In the genomic region with DNA sequence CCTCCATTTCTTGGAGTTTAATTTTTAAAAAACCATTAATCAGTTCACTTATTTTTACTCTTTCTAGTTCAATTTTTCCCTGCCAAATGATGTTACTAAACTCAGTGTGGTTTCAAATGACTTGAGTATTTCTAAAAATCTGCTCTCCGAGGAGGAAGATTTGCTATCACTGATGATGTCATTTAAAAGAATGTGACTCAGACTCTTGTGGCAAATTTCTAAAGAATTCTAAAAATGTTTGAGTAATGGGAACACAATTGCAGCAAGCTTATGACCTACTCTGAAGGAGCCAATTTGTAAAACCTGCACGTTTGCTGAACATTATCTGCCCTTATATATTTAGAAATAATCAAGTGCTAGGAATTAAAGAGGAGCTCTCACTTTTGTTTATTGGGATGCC, we compare ENCODE assay signal across 1 cellular context.
A peak's percentile ranks its signal among the peaks of the same experiment; 100 is the strongest.
TF ChIP-seq lines count a peak whose summit lies in the region.

No MANE protein-coding gene starts in this region.

TF ChIP-seq in HEK293, 187 proteins besides CTCF, POLR2A, EP300 and RAD21 (continued from another document and continues in another):
- TF ChIP-seq ZNF621 (tag by site-specific recombination; IDR thresholded peaks at IDR 0.05) (no peak), ZNF214 (tag by site-specific recombination; IDR thresholded peaks at IDR 0.05; ENCODE audit: borderline replicate concordance) (no peak), KLF16 (tag by site-specific recombination; IDR thresholded peaks at IDR 0.05) (no peak), ZBTB17 (tag by site-specific recombination; IDR thresholded peaks at IDR 0.05) (no peak), ZNF350 (tag by site-specific recombination; IDR thresholded peaks at IDR 0.05) (no peak), ZNF24 (tag by site-specific recombination; IDR thresholded peaks at IDR 0.05) (peak; percentile 56; the same call in 1 of the 2 replicates), ZNF23 (tag by site-specific recombination; IDR thresholded peaks at IDR 0.05; ENCODE audit: borderline replicate concordance) (no peak), ZNF776 (tag by site-specific recombination; IDR thresholded peaks at IDR 0.05; ENCODE audit: borderline replicate concordance) (no peak), ZNF112 (tag by site-specific recombination; IDR thresholded peaks at IDR 0.05) (no peak), ZNF394 (tag by site-specific recombination; IDR thresholded peaks at IDR 0.05; ENCODE audit: borderline replicate concordance) (no peak), ZNF658 (tag by site-specific recombination; IDR thresholded peaks at IDR 0.05) (no peak), MYNN (tag by site-specific recombination; IDR thresholded peaks at IDR 0.05; ENCODE audit: borderline replicate concordance) (no peak), ZNF19 (tag by site-specific recombination; IDR thresholded peaks at IDR 0.05; ENCODE audit: low read depth) (no peak), KLF9 (tag by site-specific recombination; IDR thresholded peaks at IDR 0.05; ENCODE audit: low read depth) (no peak), ZNF433 (tag by site-specific recombination; IDR thresholded peaks at IDR 0.05; ENCODE audit: low read depth) (no peak), ZNF202 (tag by site-specific recombination; IDR thresholded peaks at IDR 0.05; ENCODE audit: borderline replicate concordance) (no peak), HOXD13 (CRISPR knock-in tag; IDR thresholded peaks at IDR 0.05; ENCODE audit: borderline replicate concordance) (no peak), ZNF121 (tag by site-specific recombination; IDR thresholded peaks at IDR 0.05) (no peak), ZNF157 (tag by site-specific recombination; IDR thresholded peaks at IDR 0.05) (no peak), ZNF423 (tag by site-specific recombination; IDR thresholded peaks at IDR 0.05) (no peak), GFI1B (tag by site-specific recombination; IDR thresholded peaks at IDR 0.05) (no peak), ZNF514 (tag by site-specific recombination; IDR thresholded peaks at IDR 0.05) (no peak), ZNF223 (tag by site-specific recombination; IDR thresholded peaks at IDR 0.05) (no peak), ZNF626 (tag by site-specific recombination; IDR thresholded peaks at IDR 0.05) (no peak), ZNF184 (tag by site-specific recombination; IDR thresholded peaks at IDR 0.05) (no peak; the same call in 1 of the 2 replicates), ZNF239 (tag by site-specific recombination; IDR thresholded peaks at IDR 0.05) (no peak), ZBTB7A (tag by site-specific recombination; IDR thresholded peaks at IDR 0.05; ENCODE audit: low read depth) (no peak), ZNF792 (tag by site-specific recombination; IDR thresholded peaks at IDR 0.05) (no peak), ZBTB48 (tag by site-specific recombination; IDR thresholded peaks at IDR 0.05) (no peak), GLIS1 (tag by site-specific recombination; IDR thresholded peaks at IDR 0.05) (peak; percentile 26), YY1 (tag by site-specific recombination; IDR thresholded peaks at IDR 0.05) (no peak), ZNF830 (tag by site-specific recombination; IDR thresholded peaks at IDR 0.05; ENCODE audit: low read depth) (no peak), SCRT1 (tag by site-specific recombination; IDR thresholded peaks at IDR 0.05; ENCODE audit: borderline replicate concordance) (no peak), ZNF37A (tag by site-specific recombination; IDR thresholded peaks at IDR 0.05) (no peak), ZSCAN16 (tag by site-specific recombination; IDR thresholded peaks at IDR 0.05) (no peak), ZBTB1 (tag by site-specific recombination; IDR thresholded peaks at IDR 0.05) (no peak), ZNF274 (IDR thresholded peaks at IDR 0.05; ENCODE audit: low read length) (no peak), ZNF274 (tag by site-specific recombination; IDR thresholded peaks at IDR 0.05; ENCODE audit: borderline replicate concordance) (no peak), ZNF785 (tag by site-specific recombination; IDR thresholded peaks at IDR 0.05) (no peak), IKZF3 (tag by site-specific recombination; IDR thresholded peaks at IDR 0.05) (no peak), ZNF211 (tag by site-specific recombination; IDR thresholded peaks at IDR 0.05; ENCODE audit: low read depth) (no peak), ZNF629 (tag by site-specific recombination; IDR thresholded peaks at IDR 0.05) (peak; percentile 94), ZNF341 (tag by site-specific recombination; IDR thresholded peaks at IDR 0.05; ENCODE audit: low read depth) (no peak), ZNF404 (tag by site-specific recombination; IDR thresholded peaks at IDR 0.05) (no peak), ZFHX2 (tag by site-specific recombination; conservative IDR thresholded peaks at IDR 0.05) (no peak), ZNF155 (tag by site-specific recombination; IDR thresholded peaks at IDR 0.05) (no peak), ZIC2 (tag by site-specific recombination; IDR thresholded peaks at IDR 0.05) (no peak), ZNF560 (tag by site-specific recombination; IDR thresholded peaks at IDR 0.05; ENCODE audit: borderline replicate concordance) (no peak)
- TF ChIP-seq, protein P1, sequence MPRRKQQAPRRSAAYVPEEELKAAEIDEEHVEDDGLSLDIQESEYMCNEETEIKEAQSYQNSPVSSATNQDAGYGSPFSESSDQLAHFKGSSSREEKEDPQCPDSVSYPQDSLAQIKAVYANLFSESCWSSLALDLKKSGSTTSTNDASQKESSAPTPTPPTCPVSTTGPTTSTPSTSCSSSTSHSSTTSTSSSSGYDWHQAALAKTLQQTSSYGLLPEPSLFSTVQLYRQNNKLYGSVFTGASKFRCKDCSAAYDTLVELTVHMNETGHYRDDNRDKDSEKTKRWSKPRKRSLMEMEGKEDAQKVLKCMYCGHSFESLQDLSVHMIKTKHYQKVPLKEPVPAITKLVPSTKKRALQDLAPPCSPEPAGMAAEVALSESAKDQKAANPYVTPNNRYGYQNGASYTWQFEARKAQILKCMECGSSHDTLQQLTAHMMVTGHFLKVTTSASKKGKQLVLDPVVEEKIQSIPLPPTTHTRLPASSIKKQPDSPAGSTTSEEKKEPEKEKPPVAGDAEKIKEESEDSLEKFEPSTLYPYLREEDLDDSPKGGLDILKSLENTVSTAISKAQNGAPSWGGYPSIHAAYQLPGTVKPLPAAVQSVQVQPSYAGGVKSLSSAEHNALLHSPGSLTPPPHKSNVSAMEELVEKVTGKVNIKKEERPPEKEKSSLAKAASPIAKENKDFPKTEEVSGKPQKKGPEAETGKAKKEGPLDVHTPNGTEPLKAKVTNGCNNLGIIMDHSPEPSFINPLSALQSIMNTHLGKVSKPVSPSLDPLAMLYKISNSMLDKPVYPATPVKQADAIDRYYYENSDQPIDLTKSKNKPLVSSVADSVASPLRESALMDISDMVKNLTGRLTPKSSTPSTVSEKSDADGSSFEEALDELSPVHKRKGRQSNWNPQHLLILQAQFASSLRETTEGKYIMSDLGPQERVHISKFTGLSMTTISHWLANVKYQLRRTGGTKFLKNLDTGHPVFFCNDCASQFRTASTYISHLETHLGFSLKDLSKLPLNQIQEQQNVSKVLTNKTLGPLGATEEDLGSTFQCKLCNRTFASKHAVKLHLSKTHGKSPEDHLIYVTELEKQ (tag by site-specific recombination; IDR thresholded peaks at IDR 0.05; ENCODE audit: borderline replicate concordance): 0 out of 2 replicates have a peak, but pooled peaks have one; percentile 53
- TF ChIP-seq, protein P2, sequence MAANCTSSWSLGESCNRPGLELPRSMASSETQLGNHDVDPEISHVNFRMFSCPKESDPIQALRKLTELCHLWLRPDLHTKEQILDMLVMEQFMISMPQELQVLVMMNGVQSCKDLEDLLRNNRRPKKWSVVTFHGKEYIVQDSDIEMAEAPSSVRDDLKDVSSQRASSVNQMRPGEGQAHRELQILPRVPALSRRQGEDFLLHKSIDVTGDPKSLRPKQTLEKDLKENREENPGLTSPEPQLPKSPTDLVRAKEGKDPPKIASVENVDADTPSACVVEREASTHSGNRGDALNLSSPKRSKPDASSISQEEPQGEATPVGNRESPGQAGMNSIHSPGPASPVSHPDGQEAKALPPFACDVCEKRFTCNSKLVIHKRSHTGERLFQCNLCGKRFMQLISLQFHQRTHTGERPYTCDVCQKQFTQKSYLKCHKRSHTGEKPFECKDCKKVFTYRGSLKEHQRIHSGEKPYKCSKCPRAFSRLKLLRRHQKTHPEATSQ (tag by site-specific recombination; IDR thresholded peaks at IDR 0.05): no peak
- TF ChIP-seq, protein P3, sequence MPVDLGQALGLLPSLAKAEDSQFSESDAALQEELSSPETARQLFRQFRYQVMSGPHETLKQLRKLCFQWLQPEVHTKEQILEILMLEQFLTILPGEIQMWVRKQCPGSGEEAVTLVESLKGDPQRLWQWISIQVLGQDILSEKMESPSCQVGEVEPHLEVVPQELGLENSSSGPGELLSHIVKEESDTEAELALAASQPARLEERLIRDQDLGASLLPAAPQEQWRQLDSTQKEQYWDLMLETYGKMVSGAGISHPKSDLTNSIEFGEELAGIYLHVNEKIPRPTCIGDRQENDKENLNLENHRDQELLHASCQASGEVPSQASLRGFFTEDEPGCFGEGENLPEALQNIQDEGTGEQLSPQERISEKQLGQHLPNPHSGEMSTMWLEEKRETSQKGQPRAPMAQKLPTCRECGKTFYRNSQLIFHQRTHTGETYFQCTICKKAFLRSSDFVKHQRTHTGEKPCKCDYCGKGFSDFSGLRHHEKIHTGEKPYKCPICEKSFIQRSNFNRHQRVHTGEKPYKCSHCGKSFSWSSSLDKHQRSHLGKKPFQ (tag by site-specific recombination; IDR thresholded peaks at IDR 0.05): no peak
- TF ChIP-seq, protein P4, sequence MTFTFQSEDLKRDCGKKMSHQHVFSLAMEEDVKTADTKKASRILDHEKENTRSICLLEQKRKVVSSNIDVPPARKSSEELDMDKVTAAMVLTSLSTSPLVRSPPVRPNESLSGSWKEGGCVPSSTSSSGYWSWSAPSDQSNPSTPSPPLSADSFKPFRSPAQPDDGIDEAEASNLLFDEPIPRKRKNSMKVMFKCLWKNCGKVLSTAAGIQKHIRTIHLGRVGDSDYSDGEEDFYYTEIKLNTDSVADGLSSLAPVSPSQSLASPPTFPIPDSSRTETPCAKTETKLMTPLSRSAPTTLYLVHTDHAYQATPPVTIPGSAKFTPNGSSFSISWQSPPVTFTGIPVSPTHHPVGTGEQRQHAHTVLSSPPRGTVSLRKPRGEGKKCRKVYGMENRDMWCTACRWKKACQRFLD (tag by site-specific recombination; IDR thresholded peaks at IDR 0.05): no peak
- TF ChIP-seq, protein P5, sequence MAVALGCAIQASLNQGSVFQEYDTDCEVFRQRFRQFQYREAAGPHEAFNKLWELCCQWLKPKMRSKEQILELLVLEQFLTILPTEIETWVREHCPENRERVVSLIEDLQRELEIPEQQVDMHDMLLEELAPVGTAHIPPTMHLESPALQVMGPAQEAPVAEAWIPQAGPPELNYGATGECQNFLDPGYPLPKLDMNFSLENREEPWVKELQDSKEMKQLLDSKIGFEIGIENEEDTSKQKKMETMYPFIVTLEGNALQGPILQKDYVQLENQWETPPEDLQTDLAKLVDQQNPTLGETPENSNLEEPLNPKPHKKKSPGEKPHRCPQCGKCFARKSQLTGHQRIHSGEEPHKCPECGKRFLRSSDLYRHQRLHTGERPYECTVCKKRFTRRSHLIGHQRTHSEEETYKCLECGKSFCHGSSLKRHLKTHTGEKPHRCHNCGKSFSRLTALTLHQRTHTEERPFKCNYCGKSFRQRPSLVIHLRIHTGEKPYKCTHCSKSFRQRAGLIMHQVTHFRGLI (tag by site-specific recombination; IDR thresholded peaks at IDR 0.05): no peak
- TF ChIP-seq, protein P6, sequence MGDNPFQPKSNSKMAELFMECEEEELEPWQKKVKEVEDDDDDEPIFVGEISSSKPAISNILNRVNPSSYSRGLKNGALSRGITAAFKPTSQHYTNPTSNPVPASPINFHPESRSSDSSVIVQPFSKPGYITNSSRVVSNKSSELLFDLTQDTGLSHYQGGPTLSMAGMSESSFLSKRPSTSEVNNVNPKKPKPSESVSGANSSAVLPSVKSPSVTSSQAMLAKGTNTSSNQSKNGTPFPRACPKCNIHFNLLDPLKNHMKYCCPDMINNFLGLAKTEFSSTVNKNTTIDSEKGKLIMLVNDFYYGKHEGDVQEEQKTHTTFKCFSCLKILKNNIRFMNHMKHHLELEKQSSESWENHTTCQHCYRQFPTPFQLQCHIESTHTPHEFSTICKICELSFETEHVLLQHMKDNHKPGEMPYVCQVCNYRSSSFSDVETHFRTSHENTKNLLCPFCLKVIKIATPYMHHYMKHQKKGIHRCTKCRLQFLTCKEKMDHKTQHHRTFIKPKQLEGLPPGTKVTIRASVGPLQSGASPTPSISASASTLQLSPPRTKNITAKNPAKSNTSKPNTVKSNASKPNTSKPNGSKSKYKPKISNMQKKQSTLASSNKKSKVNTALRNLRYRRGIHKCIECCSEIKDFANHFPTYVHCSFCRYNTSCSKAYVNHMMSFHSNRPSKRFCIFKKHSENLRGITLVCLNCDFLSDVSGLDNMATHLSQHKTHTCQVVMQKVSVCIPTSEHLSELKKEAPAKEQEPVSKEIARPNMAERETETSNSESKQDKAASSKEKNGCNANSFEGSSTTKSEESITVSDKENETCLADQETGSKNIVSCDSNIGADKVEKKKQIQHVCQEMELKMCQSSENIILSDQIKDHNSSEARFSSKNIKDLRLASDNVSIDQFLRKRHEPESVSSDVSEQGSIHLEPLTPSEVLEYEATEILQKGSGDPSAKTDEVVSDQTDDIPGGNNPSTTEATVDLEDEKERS (tag by site-specific recombination; IDR thresholded peaks at IDR 0.05): no peak
- TF ChIP-seq, protein P7, sequence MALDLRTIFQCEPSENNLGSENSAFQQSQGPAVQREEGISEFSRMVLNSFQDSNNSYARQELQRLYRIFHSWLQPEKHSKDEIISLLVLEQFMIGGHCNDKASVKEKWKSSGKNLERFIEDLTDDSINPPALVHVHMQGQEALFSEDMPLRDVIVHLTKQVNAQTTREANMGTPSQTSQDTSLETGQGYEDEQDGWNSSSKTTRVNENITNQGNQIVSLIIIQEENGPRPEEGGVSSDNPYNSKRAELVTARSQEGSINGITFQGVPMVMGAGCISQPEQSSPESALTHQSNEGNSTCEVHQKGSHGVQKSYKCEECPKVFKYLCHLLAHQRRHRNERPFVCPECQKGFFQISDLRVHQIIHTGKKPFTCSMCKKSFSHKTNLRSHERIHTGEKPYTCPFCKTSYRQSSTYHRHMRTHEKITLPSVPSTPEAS (tag by site-specific recombination; IDR thresholded peaks at IDR 0.05): no peak
- TF ChIP-seq, protein P8, sequence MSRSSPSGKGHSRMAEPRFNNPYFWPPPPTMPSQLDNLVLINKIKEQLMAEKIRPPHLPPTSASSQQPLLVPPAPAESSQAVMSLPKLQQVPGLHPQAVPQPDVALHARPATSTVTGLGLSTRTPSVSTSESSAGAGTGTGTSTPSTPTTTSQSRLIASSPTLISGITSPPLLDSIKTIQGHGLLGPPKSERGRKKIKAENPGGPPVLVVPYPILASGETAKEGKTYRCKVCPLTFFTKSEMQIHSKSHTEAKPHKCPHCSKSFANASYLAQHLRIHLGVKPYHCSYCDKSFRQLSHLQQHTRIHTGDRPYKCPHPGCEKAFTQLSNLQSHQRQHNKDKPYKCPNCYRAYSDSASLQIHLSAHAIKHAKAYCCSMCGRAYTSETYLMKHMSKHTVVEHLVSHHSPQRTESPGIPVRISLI (tag by site-specific recombination; IDR thresholded peaks at IDR 0.05): no peak
